Comparison of ENCODE assay signal across 8 cellular contexts in the genomic region with DNA sequence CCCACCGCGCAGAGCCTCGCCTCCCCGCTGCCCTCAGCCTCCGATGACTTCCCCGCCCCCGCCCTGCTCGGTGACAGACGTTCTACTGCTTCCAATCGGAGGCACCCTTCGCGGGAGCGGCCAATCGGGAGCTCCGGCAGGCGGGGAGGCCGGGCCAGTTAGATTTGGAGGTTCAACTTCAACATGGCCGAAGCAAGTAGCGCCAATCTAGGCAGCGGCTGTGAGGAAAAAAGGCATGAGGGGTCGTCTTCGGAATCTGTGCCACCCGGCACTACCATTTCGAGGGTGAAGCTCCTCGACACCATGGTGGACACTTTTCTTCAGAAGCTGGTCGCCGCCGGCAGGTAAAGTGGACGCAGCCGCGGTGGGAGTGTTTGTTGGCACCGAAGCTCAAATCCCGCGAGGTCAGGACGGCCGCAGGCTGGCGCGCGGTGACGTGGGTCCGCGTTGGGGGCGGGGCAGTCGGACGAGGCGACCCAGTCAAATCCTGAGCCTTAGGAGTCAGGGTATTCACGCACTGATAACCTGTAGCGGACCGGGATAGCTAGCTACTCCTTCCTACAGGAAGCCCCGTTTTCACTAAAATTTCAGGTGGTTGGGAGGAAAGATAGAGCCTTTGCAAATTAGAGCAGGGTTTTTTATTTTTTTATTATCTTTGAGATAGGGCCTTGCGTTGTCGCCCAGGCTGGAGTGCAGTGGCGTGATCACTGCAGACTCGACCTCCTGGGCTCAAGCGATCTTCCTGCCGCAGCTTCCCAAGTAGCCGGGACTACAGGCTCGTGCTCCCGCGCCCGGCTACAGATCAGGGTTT. TPM values are rescaled to one million over a fixed set of nuclear protein-coding genes. Genes with fewer than 3 reads are reported as not detected.
DNase-seq lines count a peak whose midpoint lies in the region; ATAC-seq and TF ChIP-seq lines count a peak whose summit lies in the region.

A gene with protein sequence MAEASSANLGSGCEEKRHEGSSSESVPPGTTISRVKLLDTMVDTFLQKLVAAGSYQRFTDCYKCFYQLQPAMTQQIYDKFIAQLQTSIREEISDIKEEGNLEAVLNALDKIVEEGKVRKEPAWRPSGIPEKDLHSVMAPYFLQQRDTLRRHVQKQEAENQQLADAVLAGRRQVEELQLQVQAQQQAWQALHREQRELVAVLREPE (plus strand): TSS at position 175 of the 811 bp plus-strand sequence. CDS start 9 bp downstream, at position 184.

- peaks cover 27% of the 10 kb centered on the region for H3K4me1 Mint-ChIP-seq in T-helper 17 cell
- peaks cover 10% of the 10 kb centered on the region for H3K4me1 Mint-ChIP-seq in progenitor cell of endocrine pancreas (ENCODE audit: low read depth)

- H3K4me3 Mint-ChIP-seq in T-helper 17 cell = peak within 1 kb of the TSS; percentile 94
- H3K4me3 Mint-ChIP-seq in progenitor cell of endocrine pancreas (ENCODE audit: low read depth) = peak within 1 kb of the TSS; percentile 93

- H3K27me3 Mint-ChIP-seq in T-helper 17 cell = no peaks in the 10 kb centered on the region
- no peaks in the 10 kb centered on the region for H3K27me3 Mint-ChIP-seq in progenitor cell of endocrine pancreas

- peak within 1 kb of the TSS; percentile 97 for H3K27ac ChIP-seq in left ventricle myocardium inferior (replicated peaks)
- H3K27ac ChIP-seq in upper lobe of right lung = peak within 1 kb of the TSS; percentile 97

- ATAC-seq in GM18498 (IDR thresholded peaks at IDR 0.05; ENCODE audit: unreplicated experiment) = peak; percentile 89
- peak; percentile 88 for ATAC-seq in HG02885 (IDR thresholded peaks at IDR 0.05; ENCODE audit: poor library complexity, unreplicated experiment)
- ATAC-seq in T-helper 17 cell = peak; percentile 96
- peak; percentile 98 for ATAC-seq in upper lobe of right lung

- H3K27ac Mint-ChIP-seq in T-helper 17 cell = peak within 1 kb of the TSS; percentile 97
- H3K27ac Mint-ChIP-seq in progenitor cell of endocrine pancreas = peak within 1 kb of the TSS; percentile 100

- H3K4me3 ChIP-seq in left ventricle myocardium inferior (peak within 1 kb of the TSS; percentile 86), upper lobe of right lung (peak within 1 kb of the TSS; percentile 74)

- H3K4me1 ChIP-seq in left ventricle myocardium inferior (peaks cover 39% of the 10 kb centered on the region), upper lobe of right lung (peaks cover 28% of the 10 kb centered on the region)

- H3K27me3 ChIP-seq in left ventricle myocardium inferior (ENCODE audit: low read depth) = no peaks in the 10 kb centered on the region
- H3K27me3 ChIP-seq in upper lobe of right lung = no peaks in the 10 kb centered on the region

- TF ChIP-seq CTCF in left ventricle myocardium inferior (IDR thresholded peaks at IDR 0.05; ENCODE audit: borderline replicate concordance) = no peak
- no peak for TF ChIP-seq CTCF in progenitor cell of endocrine pancreas (IDR thresholded peaks at IDR 0.05; ENCODE audit: unreplicated experiment)
- TF ChIP-seq CTCF in upper lobe of right lung (IDR thresholded peaks at IDR 0.05) = no peak

- H3K9me3 ChIP-seq in T-helper 17 cell (ENCODE audit: control insufficient read depth, low read length, poor library complexity, severe bottlenecking) (no peaks in the 10 kb centered on the region), left ventricle myocardium inferior (replicated peaks) (no peaks in the 10 kb centered on the region), upper lobe of right lung (no peaks in the 10 kb centered on the region)

- intact Hi-C loops in left ventricle myocardium inferior (cut with micrococcal nuclease) = no loop called here
- intact Hi-C loops in upper lobe of right lung (cut with DNase I) = no loop called here

- DNase-seq in NCI-H187 (lab: John Stamatoyannopoulos, UW) (peak; percentile 99 to 100), T-helper 17 cell (peak; percentile 91), amygdala (lab: John Stamatoyannopoulos, UW) (peak; percentile 84 to 100 (median 96)), left ventricle myocardium inferior (peak; percentile 97), progenitor cell of endocrine pancreas (ENCODE audit: low spot score, unreplicated experiment) (peak; percentile 90), upper lobe of right lung (peak; percentile 99)

- H3K36me3 Mint-ChIP-seq in T-helper 17 cell (ENCODE audit: low read depth) = peaks cover 7% of the 10 kb centered on the region
- H3K36me3 Mint-ChIP-seq in progenitor cell of endocrine pancreas (ENCODE audit: insufficient read depth) = peaks cover 3% of the 10 kb centered on the region

- H3K9me3 Mint-ChIP-seq in progenitor cell of endocrine pancreas (ENCODE audit: low read depth) = no peaks in the 10 kb centered on the region

- H3K36me3 ChIP-seq in left ventricle myocardium inferior (peaks cover 35% of the 10 kb centered on the region), upper lobe of right lung (peaks cover 31% of the 10 kb centered on the region)

RNA-seq across cellular contexts. Expression of the gene that starts here (rescaled TPM):
- 10 to 100 TPM; 59.1 to 73.2 TPM for total RNA-seq in T-helper 17 cell
- total RNA-seq in left ventricle myocardium inferior = 55.8 TPM
- 77.7 and 80.9 TPM in 2 replicates for total RNA-seq in progenitor cell of endocrine pancreas
- 47.4 TPM for total RNA-seq in upper lobe of right lung

Comparison
In these comparisons a context has a peak if more than half of its experiments do, and no peak if none do; other contexts are left out.
1. Peak in every context shown above with its lines: DNase-seq, ATAC-seq, H3K4me3 ChIP-seq and H3K27ac ChIP-seq.